ENCODE assay signal across 8 cellular contexts in genomic region chr1:42936309-42937078, GRCh38. TPM values are rescaled to one million over a fixed set of nuclear protein-coding genes. Genes with fewer than 3 reads are reported as not detected.
A peak's percentile ranks its signal among the peaks of the same experiment; 100 is the strongest.
DNase-seq lines count a peak whose midpoint lies in the region; ATAC-seq and TF ChIP-seq lines count a peak whose summit lies in the region.

No MANE protein-coding gene starts in this region.

- peaks cover 48% of the 10 kb centered on the region for H3K36me3 Mint-ChIP-seq in T-cell
- peaks cover 94% of the 10 kb centered on the region for H3K36me3 Mint-ChIP-seq in effector memory CD8-positive, alpha-beta T cell (ENCODE audit: insufficient read depth)

- DNase-seq in HL-60 (ENCODE audit: low read depth in 1 of 2, low spot score in 1 of 2) (no peak), T-cell (peak in 8 of 34 experiments; percentile 21 to 42 (median 36)), psoas muscle (peak; percentile 53 to 66), middle frontal gyrus (ENCODE audit: extremely low spot score, low spot score) (no peak), NCI-H2107 (lab: John Stamatoyannopoulos, UW) (no peak)
- DNase-seq in effector memory CD8-positive, alpha-beta T cell: peak in 2 of 3 experiments; percentile 35 to 42

- H3K4me3 ChIP-seq in HL-60 (replicated peaks; ENCODE audit: insufficient read depth, low read length) (no peak overlapping the region), psoas muscle (no peak overlapping the region)

- peak overlapping the region; percentile 94 to 97 for H3K27ac Mint-ChIP-seq in T-cell
- H3K27ac Mint-ChIP-seq in effector memory CD8-positive, alpha-beta T cell: peak overlapping the region; percentile 91 to 97

- no peaks in the 10 kb centered on the region for H3K27me3 Mint-ChIP-seq in T-cell
- H3K27me3 Mint-ChIP-seq in effector memory CD8-positive, alpha-beta T cell: no peaks in the 10 kb centered on the region

- peaks cover 97 to 100% (median 98%) of the 10 kb centered on the region in 3 donors for H3K4me1 Mint-ChIP-seq in T-cell
- peaks cover 88 to 89% of the 10 kb centered on the region in 2 donors for H3K4me1 Mint-ChIP-seq in effector memory CD8-positive, alpha-beta T cell (ENCODE audit: low read depth in 2 of 2)

- intact Hi-C loops in psoas muscle (cut with DNase I): loop anchor here in 1 of 2 donors (1.0 kb wide), 1 partner anchor 57 kb away; no protein-coding TSS in a partner anchor

- POLR2A ChIA-PET in T-cell (lab: Charles Lee): interaction anchor here (0.6 to 1.3 kb wide), 3 partner anchors 7 to 116 kb away, joined by 3 to 11 read pairs (median 3); no protein-coding TSS in a partner anchor

- H3K27me3 ChIP-seq in HL-60 (ENCODE audit: insufficient read depth, poor library complexity, severe bottlenecking): no peaks in the 10 kb centered on the region
- no peaks in the 10 kb centered on the region for H3K27me3 ChIP-seq in psoas muscle (ENCODE audit: insufficient read depth in 3 of 3, low read length in 2 of 3)

- H3K36me3 ChIP-seq in psoas muscle (ENCODE audit: insufficient read depth in 1 of 2, low read depth in 1 of 2): no peaks in the 10 kb centered on the region

- 39 to 57% (median 46%) methylated on average over 7 of the region's 7 CpGs for WGBS in psoas muscle, 3 donors

- H3K4me1 ChIP-seq in psoas muscle: peaks cover 21% of the 10 kb centered on the region

- CTCF ChIA-PET in T-cell (lab: Charles Lee): interaction anchor here in 1 of 2 donors (0.9 to 1.8 kb wide), 3 partner anchors 14 to 137 kb away, joined by 3 to 8 read pairs (median 4); no protein-coding TSS in a partner anchor

- H3K9me3 ChIP-seq in psoas muscle: no peaks in the 10 kb centered on the region

- H3K9me3 Mint-ChIP-seq in T-cell: no peaks in the 10 kb centered on the region
- H3K9me3 Mint-ChIP-seq in effector memory CD8-positive, alpha-beta T cell: no peaks in the 10 kb centered on the region

- TF ChIP-seq CTCF in HL-60 (IDR thresholded peaks at IDR 0.05; ENCODE audit: insufficient read depth, low read length) (no peak), psoas muscle (IDR thresholded peaks at IDR 0.05) (no peak)

- ATAC-seq in T-cell (replicated peaks in 1 of 4) (peak in 1 of 4 experiments; percentile 28), psoas muscle (peak in 3 of 4 donors; percentile 26 to 55 (median 43)), HG02973 (IDR thresholded peaks at IDR 0.05; ENCODE audit: unreplicated experiment) (no peak), GM18519 (IDR thresholded peaks at IDR 0.05; ENCODE audit: low FRiP score, unreplicated experiment) (no peak)
- ATAC-seq in effector memory CD8-positive, alpha-beta T cell (replicated peaks): peak; percentile 43

- H3K4me3 Mint-ChIP-seq in T-cell: peak overlapping the region; percentile 13 to 85 (median 14)
- peak overlapping the region; percentile 80 to 84 for H3K4me3 Mint-ChIP-seq in effector memory CD8-positive, alpha-beta T cell

- peak overlapping the region; percentile 46 for H3K27ac ChIP-seq in HL-60 (replicated peaks)
- no peak overlapping the region for H3K27ac ChIP-seq in psoas muscle

RNA-seq across cellular contexts. Expression of gene SLC2A1, which starts 22.2 kb away (rescaled TPM):
- total RNA-seq in T-cell (10 to 100 TPM; 72.0 to 91.7 (median 83.9) TPM), psoas muscle (1 to 10 TPM; 1.1 to 3.8 (median 2.0) TPM)
- polyA plus RNA-seq in psoas muscle: 1 to 10 TPM; 1.2 to 3.3 (median 2.5) TPM

Comparison
In these comparisons a context has a peak if more than half of its experiments do, and no peak if none do; other contexts are left out.
1. DNase-seq: peak in effector memory CD8-positive, alpha-beta T cell (2 of 3) and psoas muscle (2 of 2); none in HL-60 (0 of 2), middle frontal gyrus (single experiment) and NCI-H2107 (single experiment).
2. ATAC-seq: peak in effector memory CD8-positive, alpha-beta T cell (single experiment) and psoas muscle (3 of 4); none in HG02973 (single experiment) and GM18519 (single experiment).
3. RNA of gene SLC2A1, which starts 22.2 kb away (total RNA-seq): 72.0 to 91.7 TPM in T-cell; 1.1 to 3.8 TPM in psoas muscle; every median in the first group is over 10 times any median in the second.